In genomic region chr14:90579816-90580215, GRCh38 we compare ENCODE assay signal across 25 cellular contexts.
"Had no signal": no experiment of that assay in that cellular context is flagged by ENCODE, and none has a peak within 500 bp of the region (broad histone marks: within the 10 kb centered on the region; RNA-seq: fewer than 3 reads in every experiment).

No MANE protein-coding gene starts in this region.

- DNase-seq: hypothalamus; immature natural killer cell; kidney; left colon; mesendoderm; naive B cell; natural killer cell; nucleus accumbens; right lobe of liver; stimulated activated CD4-positive, alpha-beta T cell treated with anti-CD3 and anti-CD28 coated beads, Interleukin-1b, Interleukin-23, amount 100 ng/mL, for 48 hours; stimulated activated CD4-positive, alpha-beta T cell treated with anti-CD3 and anti-CD28 coated beads, Interleukin-2, amount 100 ng/mL, for 48 hours; stimulated activated CD4-positive, alpha-beta T cell treated with anti-CD3 and anti-CD28 coated beads, Interleukin-4, amount 100 ng/mL, for 4 hours; stimulated activated CD8-positive, alpha-beta memory T cell treated with anti-CD3 and anti-CD28 coated beads, Interleukin-4, amount 100 ng/mL, for 48 hours; stimulated activated naive CD4-positive, alpha-beta T cell treated with Interleukin-2 at 50 U/mL for 16 hours; stimulated activated naive CD8-positive, alpha-beta T cell treated with anti-CD3 and anti-CD28 coated beads, Interleukin-15, amount 100 ng/mL, for 72 hours had no signal

- H3K27ac Mint-ChIP-seq: immature natural killer cell; mesothelial cell of epicardium; natural killer cell; progenitor cell of endocrine pancreas; stimulated activated memory B cell treated with anti-CD40 and anti-IgM and Interleukin-4, amounts not matched to agents 10 μg/mL and 1 μg/mL and 100 μg/mL, for 72 hours had no signal

- H3K9me3 Mint-ChIP-seq: immature natural killer cell; mesothelial cell of epicardium; naive B cell; natural killer cell; stimulated activated memory B cell treated with anti-CD40 and anti-IgM and Interleukin-4, amounts not matched to agents 10 μg/mL and 1 μg/mL and 100 μg/mL, for 72 hours; stimulated activated naive CD8-positive, alpha-beta T cell treated with anti-CD3 and anti-CD28 coated beads, Interleukin-15, amount 100 ng/mL, for 72 hours had no signal

- H3K4me2 ChIP-seq: smooth muscle cell had no signal

- H3K27ac ChIP-seq: left lung, parathyroid adenoma, right lobe of liver, tibial nerve, upper lobe of left lung had no signal

- H3K79me2 ChIP-seq: parathyroid adenoma had no signal

- H3K4me3 ChIP-seq: left lung, lung, right atrium auricular region, right lobe of liver, smooth muscle cell, tibial nerve, upper lobe of left lung had no signal

- H3K4me1 ChIP-seq: right lobe of liver, tibial nerve had no signal

- H3K27me3 ChIP-seq: left lung, right atrium auricular region, right lobe of liver, tibial nerve, upper lobe of left lung had no signal

- H3K4me3 Mint-ChIP-seq: immature natural killer cell; mesothelial cell of epicardium; naive B cell; natural killer cell; stimulated activated memory B cell treated with anti-CD40 and anti-IgM and Interleukin-4, amounts not matched to agents 10 μg/mL and 1 μg/mL and 100 μg/mL, for 72 hours; stimulated activated naive CD8-positive, alpha-beta T cell treated with anti-CD3 and anti-CD28 coated beads, Interleukin-15, amount 100 ng/mL, for 72 hours had no signal

- ATAC-seq: left colon; left lung; natural killer cell; stimulated activated memory B cell treated with anti-CD40 and anti-IgM and Interleukin-4, amounts not matched to agents 10 μg/mL and 1 μg/mL and 100 μg/mL, for 72 hours; stimulated activated naive CD8-positive, alpha-beta T cell treated with anti-CD3 and anti-CD28 coated beads, Interleukin-15, amount 100 ng/mL, for 72 hours had no signal

- H2AFZ ChIP-seq: parathyroid adenoma had no signal

- H3K9ac ChIP-seq: parathyroid adenoma had no signal

- H3K36me3 ChIP-seq: right atrium auricular region had no signal

- H3K4me1 Mint-ChIP-seq: immature natural killer cell; naive B cell; natural killer cell; stimulated activated memory B cell treated with anti-CD40 and anti-IgM and Interleukin-4, amounts not matched to agents 10 μg/mL and 1 μg/mL and 100 μg/mL, for 72 hours; stimulated activated naive CD8-positive, alpha-beta T cell treated with anti-CD3 and anti-CD28 coated beads, Interleukin-15, amount 100 ng/mL, for 72 hours had no signal

- H3K36me3 Mint-ChIP-seq: immature natural killer cell; naive B cell; natural killer cell; stimulated activated memory B cell treated with anti-CD40 and anti-IgM and Interleukin-4, amounts not matched to agents 10 μg/mL and 1 μg/mL and 100 μg/mL, for 72 hours had no signal

- H3K9me3 ChIP-seq: left lung, right atrium auricular region, right lobe of liver, tibial nerve, upper lobe of left lung had no signal

- H3K27me3 Mint-ChIP-seq: naive B cell; progenitor cell of endocrine pancreas; stimulated activated memory B cell treated with anti-CD40 and anti-IgM and Interleukin-4, amounts not matched to agents 10 μg/mL and 1 μg/mL and 100 μg/mL, for 72 hours; stimulated activated naive CD8-positive, alpha-beta T cell treated with anti-CD3 and anti-CD28 coated beads, Interleukin-15, amount 100 ng/mL, for 72 hours had no signal
